ENCODE assay signal across 1 cellular context in the genomic region with DNA sequence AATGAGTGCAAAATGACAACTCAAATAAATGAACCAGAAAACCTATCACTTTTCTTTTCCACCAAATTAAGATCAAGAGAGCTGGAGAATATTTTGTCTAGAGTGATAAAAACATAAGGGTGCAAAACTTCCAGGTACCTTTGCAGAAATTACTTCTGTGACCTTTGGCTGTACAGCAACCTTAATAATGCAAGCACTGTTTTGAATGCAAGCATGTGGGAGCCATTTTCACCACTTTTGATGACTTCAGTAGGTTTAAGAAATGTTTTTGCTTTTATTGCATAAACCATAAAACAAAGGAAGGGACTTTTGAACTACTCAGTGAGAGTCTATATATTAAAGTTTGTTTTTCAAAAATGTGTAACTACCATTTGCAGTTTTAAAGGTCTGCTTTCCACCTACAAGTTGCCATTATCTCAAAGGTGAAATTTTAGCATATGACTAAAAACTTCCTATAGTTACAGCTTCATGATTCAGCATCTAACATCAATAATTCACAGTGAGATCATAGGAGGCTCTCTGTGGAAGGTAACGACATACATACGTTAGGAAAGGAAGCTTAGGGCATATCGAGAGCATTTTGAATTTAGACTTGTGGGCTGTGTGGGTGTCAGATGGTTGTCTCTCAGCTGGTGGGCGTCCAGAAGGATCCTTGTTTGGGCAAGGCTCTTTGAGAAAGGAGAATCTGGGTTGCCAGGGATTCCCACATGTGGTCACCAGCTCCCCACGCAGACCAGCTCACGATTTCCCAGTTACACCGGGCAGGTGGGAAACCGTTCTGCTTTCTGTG.
A peak's percentile ranks its signal among the peaks of the same experiment; 100 is the strongest.
TF ChIP-seq lines count a peak whose summit lies in the region.

No MANE protein-coding gene starts in this region.

TF ChIP-seq in GM12878, 131 proteins besides CTCF, POLR2A, EP300 and RAD21 (continued from another document):
- TF ChIP-seq CREB1 (IDR thresholded peaks at IDR 0.05; ENCODE audit: low read depth) (peak; percentile 50; the same call in 1 of the 2 replicates), NFIC (IDR thresholded peaks at IDR 0.05; ENCODE audit: low read depth, low read length) (peak; percentile 51; the same call in 1 of the 2 replicates), RUNX3 (IDR thresholded peaks at IDR 0.05; ENCODE audit: low read length) (peak; percentile 43; the same call in 1 of the 2 replicates), EGR1 (IDR thresholded peaks at IDR 0.05; ENCODE audit: borderline replicate concordance in 1 of 2, low read depth in 2 of 2, low read length in 2 of 2) (peak in 1 of 2 experiments; percentile 49; a peak in 1 of 3 replicates), IKZF1 (conservative IDR thresholded peaks at IDR 0.05) (peak; percentile 42), CEBPB (IDR thresholded peaks at IDR 0.05; ENCODE audit: borderline replicate concordance in 1 of 2, low read depth in 2 of 2, low read length in 2 of 2) (no peak), SRF (IDR thresholded peaks at IDR 0.05; ENCODE audit: low read depth in 2 of 2, low read length in 2 of 2) (0 out of 4 replicates have a peak, but pooled peaks of 1 of the 2 experiments have one; percentile 28), CREM (IDR thresholded peaks at IDR 0.05; ENCODE audit: low read depth) (peak; percentile 23; the same call in 1 of the 2 replicates)
- TF ChIP-seq, protein P1, sequence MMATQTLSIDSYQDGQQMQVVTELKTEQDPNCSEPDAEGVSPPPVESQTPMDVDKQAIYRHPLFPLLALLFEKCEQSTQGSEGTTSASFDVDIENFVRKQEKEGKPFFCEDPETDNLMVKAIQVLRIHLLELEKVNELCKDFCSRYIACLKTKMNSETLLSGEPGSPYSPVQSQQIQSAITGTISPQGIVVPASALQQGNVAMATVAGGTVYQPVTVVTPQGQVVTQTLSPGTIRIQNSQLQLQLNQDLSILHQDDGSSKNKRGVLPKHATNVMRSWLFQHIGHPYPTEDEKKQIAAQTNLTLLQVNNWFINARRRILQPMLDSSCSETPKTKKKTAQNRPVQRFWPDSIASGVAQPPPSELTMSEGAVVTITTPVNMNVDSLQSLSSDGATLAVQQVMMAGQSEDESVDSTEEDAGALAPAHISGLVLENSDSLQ (IDR thresholded peaks at IDR 0.05) = no peak
TF ChIP-seq in GM12878: peak in this region for 7.
